8 cellular contexts compared by ENCODE assay signal in the genomic region with DNA sequence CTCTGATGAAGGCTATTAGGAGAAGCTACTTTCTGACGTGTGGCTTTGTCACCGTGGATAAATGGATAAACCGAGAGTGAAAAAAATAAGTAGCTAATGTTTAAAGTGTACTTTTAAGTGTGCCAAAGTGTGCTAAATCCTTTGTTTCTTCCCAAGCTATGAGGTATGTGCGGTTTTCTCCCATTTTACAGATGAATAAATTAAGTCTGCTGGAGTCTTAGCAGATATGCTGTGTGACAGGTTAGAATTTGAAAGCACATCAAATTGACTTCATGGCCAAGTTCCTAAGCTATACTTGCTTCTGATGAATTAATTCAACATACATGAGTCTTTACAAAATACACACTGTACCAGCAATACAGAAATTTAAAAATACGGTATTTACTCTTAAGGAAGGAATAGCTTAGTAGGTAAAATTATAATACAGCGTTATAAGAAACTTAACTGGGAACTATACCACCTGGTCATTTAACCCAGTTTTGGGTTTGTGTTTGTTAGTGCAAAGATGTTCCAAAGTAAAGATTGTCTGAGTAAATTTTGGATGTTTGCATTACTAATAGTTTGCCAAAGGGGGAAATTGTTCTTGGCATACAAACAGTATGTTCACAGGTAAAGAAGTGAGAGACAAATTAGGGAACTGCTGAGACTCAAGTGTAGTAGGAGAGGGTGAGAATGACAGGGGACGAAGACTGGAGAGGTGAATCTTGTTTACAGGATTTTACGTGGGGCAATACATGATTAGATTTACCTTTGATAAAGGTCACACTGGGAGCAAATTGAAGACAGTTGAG. TPM values are rescaled to one million over a fixed set of nuclear protein-coding genes. Genes with fewer than 3 reads are reported as not detected.
DNase-seq lines count a peak whose midpoint lies in the region; FAIRE-seq and TF ChIP-seq lines count a peak whose summit lies in the region.

No MANE protein-coding gene starts in this region.

- H3K4me1 ChIP-seq in DOHH2 (ENCODE audit: control insufficient read depth, low read length) (peaks cover 26% of the 10 kb centered on the region), NT2/D1 (ENCODE audit: insufficient read depth, insufficient read length) (no peaks in the 10 kb centered on the region), endocrine pancreas (ENCODE audit: control insufficient read depth, insufficient read depth, low read length) (peaks cover 4% of the 10 kb centered on the region)

- no peak overlapping the region for H3K27ac ChIP-seq in DOHH2 (ENCODE audit: low read depth, low read length)

- H3K9me2 ChIP-seq in DOHH2 (replicated peaks; ENCODE audit: control insufficient read depth, low read length): no peaks in the 10 kb centered on the region

- no peaks in the 10 kb centered on the region for H3K9me3 Mint-ChIP-seq in osteocyte (ENCODE audit: unreplicated experiment)

- peaks cover 50% of the 10 kb centered on the region for H3K4me1 Mint-ChIP-seq in osteocyte (ENCODE audit: unreplicated experiment)

- H3F3A ChIP-seq in DOHH2 (ENCODE audit: control insufficient read depth, insufficient read depth): 0 out of 2 replicates have a peak, but pooled peaks cover 3% of the 10 kb centered on the region

- peak overlapping the region; percentile 94 for H3K4me3 ChIP-seq in DOHH2 (ENCODE audit: low read length)
- H3K4me3 ChIP-seq in NT2/D1 (ENCODE audit: insufficient read length, low read depth): peak overlapping the region; percentile 95
- peak overlapping the region; percentile 79 for H3K4me3 ChIP-seq in endocrine pancreas (ENCODE audit: control insufficient read depth, insufficient read depth, low read length)

- no peak for TF ChIP-seq CTCF in DOHH2 (IDR thresholded peaks at IDR 0.05; ENCODE audit: low read depth, low read length, poor library complexity, severe bottlenecking)
- TF ChIP-seq CTCF in osteocyte (IDR thresholded peaks at IDR 0.05): no peak
- TF ChIP-seq CTCF in GM20000 (IDR thresholded peaks at IDR 0.05; ENCODE audit: extremely low read depth, missing control alignments): no peak

- H3K9ac ChIP-seq in NT2/D1 (ENCODE audit: insufficient read length, low read depth) (no peak overlapping the region), endocrine pancreas (ENCODE audit: control insufficient read depth, insufficient read depth, low read length) (no peak overlapping the region)

- H3K4me2 ChIP-seq in DOHH2 (ENCODE audit: low read length): peak overlapping the region; percentile 90

- DNase-seq in NT2/D1 (ENCODE audit: low read depth, low spot score) (no peak), osteocyte (ENCODE audit: extremely low spot score, unreplicated experiment) (no peak), GM20000 (ENCODE audit: low spot score) (no peak), HTR-8/SVneo (ENCODE audit: insufficient read length, low spot score) (no peak), NCI-H146 treated with DMSO at 0.1 percent for 48 hours (lab: John Stamatoyannopoulos, UW; ENCODE audit: unreplicated experiment) (no peak), NCI-H146 (lab: John Stamatoyannopoulos, UW) (no peak)

- peaks cover 2% of the 10 kb centered on the region for H3K36me3 Mint-ChIP-seq in osteocyte (ENCODE audit: unreplicated experiment)

- H3K9me3 ChIP-seq in DOHH2 (ENCODE audit: control insufficient read depth, insufficient read depth, low read length): no peaks in the 10 kb centered on the region
- H3K9me3 ChIP-seq in NT2/D1 (ENCODE audit: insufficient read depth, low read length): no peaks in the 10 kb centered on the region
- no peaks in the 10 kb centered on the region for H3K9me3 ChIP-seq in endocrine pancreas (ENCODE audit: control insufficient read depth, low read length)

- H3K27ac Mint-ChIP-seq in osteocyte (ENCODE audit: unreplicated experiment): peak overlapping the region; percentile 92

- no peaks in the 10 kb centered on the region; the same call in 1 of the 2 replicates for H4K20me1 ChIP-seq in DOHH2 (ENCODE audit: control insufficient read depth, insufficient read depth, low read depth, low read length)

- no peak for FAIRE-seq in HTR-8/SVneo (lab: Jason Lieb, UNC)

- H3K4me3 Mint-ChIP-seq in osteocyte (ENCODE audit: unreplicated experiment): peak overlapping the region; percentile 98

- no peaks in the 10 kb centered on the region for H3K27me3 ChIP-seq in DOHH2 (ENCODE audit: control insufficient read depth, low read length)
- H3K27me3 ChIP-seq in NT2/D1 (ENCODE audit: insufficient read depth, insufficient read length): no peaks in the 10 kb centered on the region
- no peaks in the 10 kb centered on the region for H3K27me3 ChIP-seq in endocrine pancreas (ENCODE audit: control insufficient read depth, insufficient read depth, low read length)

- H3K79me2 ChIP-seq in DOHH2 (ENCODE audit: control insufficient read depth, low read length): peaks cover 71% of the 10 kb centered on the region

- peaks cover 4% of the 10 kb centered on the region; the same call in 1 of the 2 replicates for H3K36me3 ChIP-seq in DOHH2 (ENCODE audit: control insufficient read depth, low read length)
- H3K36me3 ChIP-seq in NT2/D1 (ENCODE audit: insufficient read depth, insufficient read length, low read length): peaks cover 9% of the 10 kb centered on the region
- no peaks in the 10 kb centered on the region for H3K36me3 ChIP-seq in endocrine pancreas (ENCODE audit: control insufficient read depth, insufficient read depth, low read length)

- H3K27me3 Mint-ChIP-seq in osteocyte (ENCODE audit: unreplicated experiment): no peaks in the 10 kb centered on the region

RNA-seq across cellular contexts. Expression of gene AGPS, which starts 1.4 kb away (rescaled TPM):
- 34.3 and 38.0 TPM in 2 replicates for total RNA-seq in osteocyte
